1 cellular context compared by ENCODE assay signal in the genomic region with DNA sequence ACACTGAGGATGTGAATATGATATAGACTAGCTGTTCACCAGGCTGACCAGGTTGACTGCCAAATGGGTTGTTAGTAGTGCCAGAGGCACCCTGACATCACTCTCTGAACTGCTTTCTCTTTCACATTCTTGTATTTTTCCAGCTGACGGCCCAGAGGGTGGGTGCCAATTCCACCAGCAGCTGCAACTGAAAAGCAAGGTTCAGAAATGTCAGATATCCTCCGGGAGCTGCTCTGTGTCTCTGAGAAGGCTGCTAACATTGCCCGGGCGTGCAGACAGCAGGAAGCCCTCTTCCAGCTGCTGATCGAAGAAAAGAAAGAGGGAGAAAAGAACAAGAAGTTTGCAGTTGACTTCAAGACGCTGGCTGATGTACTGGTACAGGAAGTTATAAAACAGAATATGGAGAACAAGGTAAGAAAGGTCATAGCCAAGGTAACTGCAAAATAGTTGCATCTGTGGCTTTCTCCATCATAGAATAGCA.
TF ChIP-seq lines count a peak whose summit lies in the region.

No MANE protein-coding gene starts in this region.

TF ChIP-seq in IMR-90, 13 proteins besides CTCF, POLR2A, EP300 and RAD21:
- TF ChIP-seq CEBPB (IDR thresholded peaks at IDR 0.05; ENCODE audit: low read depth, low read length) (no peak), MAFK (IDR thresholded peaks at IDR 0.05; ENCODE audit: low read depth, low read length) (no peak), CHD1 (IDR thresholded peaks at IDR 0.05; ENCODE audit: low read depth, low read length) (no peak)
- TF ChIP-seq, protein P1, sequence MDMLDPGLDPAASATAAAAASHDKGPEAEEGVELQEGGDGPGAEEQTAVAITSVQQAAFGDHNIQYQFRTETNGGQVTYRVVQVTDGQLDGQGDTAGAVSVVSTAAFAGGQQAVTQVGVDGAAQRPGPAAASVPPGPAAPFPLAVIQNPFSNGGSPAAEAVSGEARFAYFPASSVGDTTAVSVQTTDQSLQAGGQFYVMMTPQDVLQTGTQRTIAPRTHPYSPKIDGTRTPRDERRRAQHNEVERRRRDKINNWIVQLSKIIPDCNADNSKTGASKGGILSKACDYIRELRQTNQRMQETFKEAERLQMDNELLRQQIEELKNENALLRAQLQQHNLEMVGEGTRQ (IDR thresholded peaks at IDR 0.05; ENCODE audit: low read depth, low read length): no peak
